Comparison of ENCODE assay signal across 1 cellular context in genomic region chr17:47895254-47895855, GRCh38.
A peak's percentile ranks its signal among the peaks of the same experiment; 100 is the strongest.
TF ChIP-seq lines count a peak whose summit lies in the region.

No MANE protein-coding gene starts in this region.

TF ChIP-seq in K562, 482 proteins besides CTCF, POLR2A, EP300 and RAD21 (continued from another document and continues in another):
- TF ChIP-seq MBD1 (CRISPR knock-in tag; IDR thresholded peaks at IDR 0.05) (no peak), ZBTB8A (IDR thresholded peaks at IDR 0.05; ENCODE audit: partially characterized antibody) (no peak), ETV5 (CRISPR knock-in tag; IDR thresholded peaks at IDR 0.05; ENCODE audit: low read depth) (no peak), ZNF561 (CRISPR knock-in tag; conservative IDR thresholded peaks at IDR 0.05) (no peak), RCOR1 (IDR thresholded peaks at IDR 0.05; ENCODE audit: borderline replicate concordance in 1 of 2, low read depth in 2 of 2, low read length in 2 of 2) (no peak), ZHX1 (conservative IDR thresholded peaks at IDR 0.05; ENCODE audit: low read length) (no peak), TFAM (CRISPR knock-in tag; conservative IDR thresholded peaks at IDR 0.05) (no peak), MECOM (CRISPR knock-in tag; IDR thresholded peaks at IDR 0.05) (no peak), MYC (IDR thresholded peaks at IDR 0.05; ENCODE audit: low read depth, low read length) (peak; percentile 43; the same call in 1 of the 2 replicates), MYC (CRISPR knock-in tag; IDR thresholded peaks at IDR 0.05; ENCODE audit: borderline replicate concordance, low read depth) (0 out of 2 replicates have a peak, but pooled peaks have one; percentile 54), ATF3 (IDR thresholded peaks at IDR 0.05) (no peak), ATF3 (CRISPR knock-in tag; conservative IDR thresholded peaks at IDR 0.05) (peak; percentile 36; the same call in 1 of the 2 replicates), NFE2 (IDR thresholded peaks at IDR 0.05; ENCODE audit: low read depth) (no peak), HNRNPUL1 (IDR thresholded peaks at IDR 0.05; ENCODE audit: low read length) (no peak), ZBTB33 (CRISPR knock-in tag; IDR thresholded peaks at IDR 0.05) (no peak), ZNF830 (CRISPR knock-in tag; IDR thresholded peaks at IDR 0.05) (no peak), NRF1 (conservative IDR thresholded peaks at IDR 0.05 in 1 of 2, IDR thresholded peaks at IDR 0.05 in 1 of 2) (no peak), CBX3 (IDR thresholded peaks at IDR 0.05; ENCODE audit: borderline replicate concordance in 1 of 2, low read length in 2 of 2) (no peak), PHF20 (IDR thresholded peaks at IDR 0.05; ENCODE audit: partially characterized antibody) (peak; percentile 48), FOXP1 (CRISPR knock-in tag; IDR thresholded peaks at IDR 0.05) (no peak), ZNF347 (CRISPR knock-in tag; IDR thresholded peaks at IDR 0.05; ENCODE audit: low read depth) (no peak), ATF6 (CRISPR knock-in tag; IDR thresholded peaks at IDR 0.05) (no peak), CXXC5 (CRISPR knock-in tag; IDR thresholded peaks at IDR 0.05) (no peak), ZNF212 (CRISPR knock-in tag; IDR thresholded peaks at IDR 0.05) (peak; percentile 87; the same call in 1 of the 2 replicates), BRCA1 (IDR thresholded peaks at IDR 0.05) (no peak), BRCA1 (CRISPR knock-in tag; IDR thresholded peaks at IDR 0.05) (no peak), RBM17 (IDR thresholded peaks at IDR 0.05; ENCODE audit: borderline replicate concordance, low read depth, low read length) (no peak), BRD4 (IDR thresholded peaks at IDR 0.05) (no peak; the same call in 1 of the 2 replicates), U2AF2 (optimal IDR thresholded peaks at IDR 0.05; ENCODE audit: low read depth, low read length) (no peak), ZBTB43 (CRISPR knock-in tag; IDR thresholded peaks at IDR 0.05) (no peak), MYNN (IDR thresholded peaks at IDR 0.05) (no peak), MYNN (CRISPR knock-in tag; IDR thresholded peaks at IDR 0.05) (no peak), RNF219 (CRISPR knock-in tag; IDR thresholded peaks at IDR 0.05) (no peak), MCM2 (IDR thresholded peaks at IDR 0.05; ENCODE audit: low read depth) (no peak), ELF1 (tag; IDR thresholded peaks at IDR 0.05) (no peak), CHAMP1 (IDR thresholded peaks at IDR 0.05) (no peak), CTBP1 (IDR thresholded peaks at IDR 0.05; ENCODE audit: borderline replicate concordance) (no peak), POLR3G (IDR thresholded peaks at IDR 0.05; ENCODE audit: extremely low read depth, insufficient read length, insufficient replicate concordance) (no peak), MNT (conservative IDR thresholded peaks at IDR 0.05) (no peak; a peak in 1 of 4 replicates), TBP (optimal IDR thresholded peaks at IDR 0.05; ENCODE audit: low read depth, low read length) (peak; percentile 94), GTF2B (IDR thresholded peaks at IDR 0.05; ENCODE audit: extremely low read depth, insufficient read length) (peak; percentile 18), UBTF (IDR thresholded peaks at IDR 0.05; ENCODE audit: borderline replicate concordance in 1 of 2, low read depth in 2 of 2, low read length in 2 of 2) (0 out of 4 replicates have a peak, but pooled peaks of 1 of the 2 experiments have one; percentile 21)
